1 cellular context compared by ENCODE assay signal in the genomic region with DNA sequence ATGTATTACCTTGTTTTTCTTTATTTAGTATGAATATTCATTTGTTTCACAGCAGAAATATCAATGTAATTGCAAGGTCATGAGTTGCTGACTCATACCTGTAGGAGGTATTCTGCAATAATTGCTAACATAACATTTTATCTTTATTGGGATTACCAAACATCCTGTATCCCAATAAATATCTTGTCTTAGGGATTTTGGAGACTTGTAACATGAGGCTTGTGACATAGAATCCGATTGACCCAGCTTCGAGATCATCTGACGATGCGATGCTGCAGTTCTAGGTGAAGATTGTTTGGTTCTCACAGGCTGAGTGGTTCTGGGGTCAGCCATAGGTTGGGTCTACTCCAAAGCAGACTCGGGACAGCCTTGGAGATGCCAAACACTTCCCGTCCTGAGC.
TF ChIP-seq lines count a peak whose summit lies in the region.

No MANE protein-coding gene starts in this region.

TF ChIP-seq in HEK293, 187 proteins besides CTCF, POLR2A, EP300 and RAD21 (continued from another document and continues in another):
- TF ChIP-seq, protein P1, sequence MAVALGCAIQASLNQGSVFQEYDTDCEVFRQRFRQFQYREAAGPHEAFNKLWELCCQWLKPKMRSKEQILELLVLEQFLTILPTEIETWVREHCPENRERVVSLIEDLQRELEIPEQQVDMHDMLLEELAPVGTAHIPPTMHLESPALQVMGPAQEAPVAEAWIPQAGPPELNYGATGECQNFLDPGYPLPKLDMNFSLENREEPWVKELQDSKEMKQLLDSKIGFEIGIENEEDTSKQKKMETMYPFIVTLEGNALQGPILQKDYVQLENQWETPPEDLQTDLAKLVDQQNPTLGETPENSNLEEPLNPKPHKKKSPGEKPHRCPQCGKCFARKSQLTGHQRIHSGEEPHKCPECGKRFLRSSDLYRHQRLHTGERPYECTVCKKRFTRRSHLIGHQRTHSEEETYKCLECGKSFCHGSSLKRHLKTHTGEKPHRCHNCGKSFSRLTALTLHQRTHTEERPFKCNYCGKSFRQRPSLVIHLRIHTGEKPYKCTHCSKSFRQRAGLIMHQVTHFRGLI (tag by site-specific recombination; IDR thresholded peaks at IDR 0.05) = no peak
- no peak for TF ChIP-seq ZFP37 (tag by site-specific recombination; IDR thresholded peaks at IDR 0.05)
- TF ChIP-seq TCF7L2 (IDR thresholded peaks at IDR 0.05; ENCODE audit: borderline replicate concordance, low read depth, low read length) = no peak
- TF ChIP-seq ZBTB48 (tag by site-specific recombination; IDR thresholded peaks at IDR 0.05) = no peak
- TF ChIP-seq ZNF621 (tag by site-specific recombination; IDR thresholded peaks at IDR 0.05) = no peak
- TF ChIP-seq, protein P2, sequence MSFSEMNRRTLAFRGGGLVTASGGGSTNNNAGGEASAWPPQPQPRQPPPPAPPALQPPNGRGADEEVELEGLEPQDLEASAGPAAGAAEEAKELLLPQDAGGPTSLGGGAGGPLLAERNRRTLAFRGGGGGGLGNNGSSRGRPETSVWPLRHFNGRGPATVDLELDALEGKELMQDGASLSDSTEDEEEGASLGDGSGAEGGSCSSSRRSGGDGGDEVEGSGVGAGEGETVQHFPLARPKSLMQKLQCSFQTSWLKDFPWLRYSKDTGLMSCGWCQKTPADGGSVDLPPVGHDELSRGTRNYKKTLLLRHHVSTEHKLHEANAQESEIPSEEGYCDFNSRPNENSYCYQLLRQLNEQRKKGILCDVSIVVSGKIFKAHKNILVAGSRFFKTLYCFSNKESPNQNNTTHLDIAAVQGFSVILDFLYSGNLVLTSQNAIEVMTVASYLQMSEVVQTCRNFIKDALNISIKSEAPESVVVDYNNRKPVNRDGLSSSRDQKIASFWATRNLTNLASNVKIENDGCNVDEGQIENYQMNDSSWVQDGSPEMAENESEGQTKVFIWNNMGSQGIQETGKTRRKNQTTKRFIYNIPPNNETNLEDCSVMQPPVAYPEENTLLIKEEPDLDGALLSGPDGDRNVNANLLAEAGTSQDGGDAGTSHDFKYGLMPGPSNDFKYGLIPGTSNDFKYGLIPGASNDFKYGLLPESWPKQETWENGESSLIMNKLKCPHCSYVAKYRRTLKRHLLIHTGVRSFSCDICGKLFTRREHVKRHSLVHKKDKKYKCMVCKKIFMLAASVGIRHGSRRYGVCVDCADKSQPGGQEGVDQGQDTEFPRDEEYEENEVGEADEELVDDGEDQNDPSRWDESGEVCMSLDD (tag by site-specific recombination; IDR thresholded peaks at IDR 0.05) = no peak
- TF ChIP-seq PBX3 (CRISPR knock-in tag; IDR thresholded peaks at IDR 0.05) = no peak
- 0 out of 2 replicates have a peak, but pooled peaks have one; percentile 22 for TF ChIP-seq PRDM6 (tag by site-specific recombination; IDR thresholded peaks at IDR 0.05)
- no peak for TF ChIP-seq ZFHX2 (tag by site-specific recombination; conservative IDR thresholded peaks at IDR 0.05)
- TF ChIP-seq, protein P3, sequence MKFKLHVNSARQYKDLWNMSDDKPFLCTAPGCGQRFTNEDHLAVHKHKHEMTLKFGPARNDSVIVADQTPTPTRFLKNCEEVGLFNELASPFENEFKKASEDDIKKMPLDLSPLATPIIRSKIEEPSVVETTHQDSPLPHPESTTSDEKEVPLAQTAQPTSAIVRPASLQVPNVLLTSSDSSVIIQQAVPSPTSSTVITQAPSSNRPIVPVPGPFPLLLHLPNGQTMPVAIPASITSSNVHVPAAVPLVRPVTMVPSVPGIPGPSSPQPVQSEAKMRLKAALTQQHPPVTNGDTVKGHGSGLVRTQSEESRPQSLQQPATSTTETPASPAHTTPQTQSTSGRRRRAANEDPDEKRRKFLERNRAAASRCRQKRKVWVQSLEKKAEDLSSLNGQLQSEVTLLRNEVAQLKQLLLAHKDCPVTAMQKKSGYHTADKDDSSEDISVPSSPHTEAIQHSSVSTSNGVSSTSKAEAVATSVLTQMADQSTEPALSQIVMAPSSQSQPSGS (tag by site-specific recombination; IDR thresholded peaks at IDR 0.05; ENCODE audit: low read depth) = no peak
- TF ChIP-seq ZNF148 (tag by site-specific recombination; IDR thresholded peaks at IDR 0.05; ENCODE audit: borderline replicate concordance) = no peak
- no peak for TF ChIP-seq BCL11B (tag by site-specific recombination; IDR thresholded peaks at IDR 0.05; ENCODE audit: low read depth)
- TF ChIP-seq ZNF24 (tag by site-specific recombination; IDR thresholded peaks at IDR 0.05) = peak; percentile 31; the same call in 1 of the 2 replicates
- TF ChIP-seq ZFP69B (tag by site-specific recombination; IDR thresholded peaks at IDR 0.05) = no peak
- TF ChIP-seq PRDM2 (tag by site-specific recombination; IDR thresholded peaks at IDR 0.05; ENCODE audit: borderline replicate concordance) = no peak
- TF ChIP-seq ZNF623 (tag by site-specific recombination; IDR thresholded peaks at IDR 0.05) = no peak
- TF ChIP-seq ZNF221 (tag by site-specific recombination; IDR thresholded peaks at IDR 0.05; ENCODE audit: borderline replicate concordance) = no peak
- TF ChIP-seq, protein P4, sequence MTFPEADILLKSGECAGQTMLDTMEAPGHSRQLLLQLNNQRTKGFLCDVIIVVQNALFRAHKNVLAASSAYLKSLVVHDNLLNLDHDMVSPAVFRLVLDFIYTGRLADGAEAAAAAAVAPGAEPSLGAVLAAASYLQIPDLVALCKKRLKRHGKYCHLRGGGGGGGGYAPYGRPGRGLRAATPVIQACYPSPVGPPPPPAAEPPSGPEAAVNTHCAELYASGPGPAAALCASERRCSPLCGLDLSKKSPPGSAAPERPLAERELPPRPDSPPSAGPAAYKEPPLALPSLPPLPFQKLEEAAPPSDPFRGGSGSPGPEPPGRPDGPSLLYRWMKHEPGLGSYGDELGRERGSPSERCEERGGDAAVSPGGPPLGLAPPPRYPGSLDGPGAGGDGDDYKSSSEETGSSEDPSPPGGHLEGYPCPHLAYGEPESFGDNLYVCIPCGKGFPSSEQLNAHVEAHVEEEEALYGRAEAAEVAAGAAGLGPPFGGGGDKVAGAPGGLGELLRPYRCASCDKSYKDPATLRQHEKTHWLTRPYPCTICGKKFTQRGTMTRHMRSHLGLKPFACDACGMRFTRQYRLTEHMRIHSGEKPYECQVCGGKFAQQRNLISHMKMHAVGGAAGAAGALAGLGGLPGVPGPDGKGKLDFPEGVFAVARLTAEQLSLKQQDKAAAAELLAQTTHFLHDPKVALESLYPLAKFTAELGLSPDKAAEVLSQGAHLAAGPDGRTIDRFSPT (tag by site-specific recombination; IDR thresholded peaks at IDR 0.05) = 0 out of 2 replicates have a peak, but pooled peaks have one; percentile 46
- TF ChIP-seq ZNF266 (tag by site-specific recombination; IDR thresholded peaks at IDR 0.05; ENCODE audit: low read depth) = no peak
- TF ChIP-seq, protein P5, sequence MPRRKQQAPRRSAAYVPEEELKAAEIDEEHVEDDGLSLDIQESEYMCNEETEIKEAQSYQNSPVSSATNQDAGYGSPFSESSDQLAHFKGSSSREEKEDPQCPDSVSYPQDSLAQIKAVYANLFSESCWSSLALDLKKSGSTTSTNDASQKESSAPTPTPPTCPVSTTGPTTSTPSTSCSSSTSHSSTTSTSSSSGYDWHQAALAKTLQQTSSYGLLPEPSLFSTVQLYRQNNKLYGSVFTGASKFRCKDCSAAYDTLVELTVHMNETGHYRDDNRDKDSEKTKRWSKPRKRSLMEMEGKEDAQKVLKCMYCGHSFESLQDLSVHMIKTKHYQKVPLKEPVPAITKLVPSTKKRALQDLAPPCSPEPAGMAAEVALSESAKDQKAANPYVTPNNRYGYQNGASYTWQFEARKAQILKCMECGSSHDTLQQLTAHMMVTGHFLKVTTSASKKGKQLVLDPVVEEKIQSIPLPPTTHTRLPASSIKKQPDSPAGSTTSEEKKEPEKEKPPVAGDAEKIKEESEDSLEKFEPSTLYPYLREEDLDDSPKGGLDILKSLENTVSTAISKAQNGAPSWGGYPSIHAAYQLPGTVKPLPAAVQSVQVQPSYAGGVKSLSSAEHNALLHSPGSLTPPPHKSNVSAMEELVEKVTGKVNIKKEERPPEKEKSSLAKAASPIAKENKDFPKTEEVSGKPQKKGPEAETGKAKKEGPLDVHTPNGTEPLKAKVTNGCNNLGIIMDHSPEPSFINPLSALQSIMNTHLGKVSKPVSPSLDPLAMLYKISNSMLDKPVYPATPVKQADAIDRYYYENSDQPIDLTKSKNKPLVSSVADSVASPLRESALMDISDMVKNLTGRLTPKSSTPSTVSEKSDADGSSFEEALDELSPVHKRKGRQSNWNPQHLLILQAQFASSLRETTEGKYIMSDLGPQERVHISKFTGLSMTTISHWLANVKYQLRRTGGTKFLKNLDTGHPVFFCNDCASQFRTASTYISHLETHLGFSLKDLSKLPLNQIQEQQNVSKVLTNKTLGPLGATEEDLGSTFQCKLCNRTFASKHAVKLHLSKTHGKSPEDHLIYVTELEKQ (tag by site-specific recombination; IDR thresholded peaks at IDR 0.05; ENCODE audit: borderline replicate concordance) = no peak
